27 cellular contexts compared by ENCODE assay signal in the genomic region with DNA sequence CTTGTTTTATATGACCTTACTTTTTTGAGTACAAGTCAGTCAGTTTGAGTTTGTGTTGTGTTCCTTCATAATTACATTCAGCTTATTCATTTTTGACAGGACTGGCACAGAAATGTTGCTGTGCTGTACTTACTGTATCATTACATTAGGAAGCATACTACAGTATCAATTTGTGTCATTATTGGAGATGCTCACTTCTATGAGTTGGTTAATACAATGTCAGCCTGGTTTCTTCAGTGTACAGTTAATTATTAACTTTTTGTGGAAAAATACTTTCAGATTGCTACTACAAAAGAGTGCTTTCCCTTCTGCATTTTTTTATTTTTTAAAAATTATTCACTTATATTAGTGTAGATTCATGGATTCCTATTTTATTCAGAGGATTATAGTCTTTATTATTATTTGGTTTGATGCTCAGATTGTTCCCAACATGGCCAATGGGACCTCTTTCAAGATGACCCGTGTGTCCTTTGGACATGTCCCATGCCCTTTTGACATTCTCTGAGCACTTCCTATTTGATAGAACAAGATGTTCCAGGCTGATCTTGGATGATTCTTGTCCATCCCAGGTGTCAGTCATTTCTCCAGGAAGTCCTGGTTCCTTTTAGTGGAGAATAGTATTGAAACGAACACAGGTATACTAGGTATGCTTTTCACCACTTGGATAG.
A peak's percentile ranks its signal among the peaks of the same experiment; 100 is the strongest.
DNase-seq lines count a peak whose midpoint lies in the region; ATAC-seq, FAIRE-seq and TF ChIP-seq lines count a peak whose summit lies in the region.
"Had no signal": no experiment of that assay in that cellular context is flagged by ENCODE, and none has a peak within 500 bp of the region (broad histone marks: within the 10 kb centered on the region; RNA-seq: fewer than 3 reads in every experiment).

No MANE protein-coding gene starts in this region.

- H3K27me3 Mint-ChIP-seq in activated CD8-positive, alpha-beta T cell treated with anti-CD3 and anti-CD28 coated beads, Interleukin-2, amount 10 ng/mL, durations not matched to agents 7 days and 5 days (ENCODE audit: low read depth): no peaks in the 10 kb centered on the region
- no peaks in the 10 kb centered on the region for H3K27me3 Mint-ChIP-seq in T-cell

- DNase-seq in GM10248 (ENCODE audit: extremely low spot score): peak; percentile 11
- no peak for DNase-seq in RCC 7860 (ENCODE audit: low spot score)
- peak in 1 of 3 donors; percentile 52 for DNase-seq in right lobe of liver
- DNase-seq in activated CD8-positive, alpha-beta T cell treated with anti-CD3 and anti-CD28 coated beads, Interleukin-2, amount 10 ng/mL, durations not matched to agents 7 days and 5 days: no peak
- DNase-seq in T-cell: no peak
- DNase-seq in NCI-H1694 treated with DMSO at 0.1 percent for 48 hours (lab: John Stamatoyannopoulos, UW): no peak
- DNase-seq: activated effector memory CD4-positive, alpha-beta T cell treated with anti-CD3 and anti-CD28 coated beads, Interleukin-2, amount 50 U/mL, for 16 hours; COR-L47; effector memory CD4-positive, alpha-beta T cell; foreskin fibroblast; H9; heart right ventricle; Karpas-422; left colon; NCI-H187; NCI-H526; nucleus accumbens; SJCRH30; stimulated activated CD4-positive, alpha-beta T cell treated with anti-CD3 and anti-CD28 coated beads, Interleukin-12 subunit alpha, Interleukin-12 subunit beta, amount 100 ng/mL, for 4 hours; stimulated activated CD4-positive, alpha-beta T cell treated with anti-CD3 and anti-CD28 coated beads, Interleukin-4, amount 100 ng/mL, for 24 hours; stimulated activated naive CD4-positive, alpha-beta T cell; T-helper 1 cell had no signal

- H3K9me3 ChIP-seq in right lobe of liver (no peaks in the 10 kb centered on the region), gastroesophageal sphincter (no peaks in the 10 kb centered on the region)
- H3K9me3 ChIP-seq: BLaER1 treated with 17β-estradiol and CSF1 and Interleukin-3, amounts not matched to agents 10 nM and 100 nM; heart right ventricle; right atrium auricular region; SJCRH30; thoracic aorta had no signal

- POLR2A ChIA-PET in GM10248 (lab: Yijun Ruan, JAX): no interaction called here
- POLR2A ChIA-PET in activated CD8-positive, alpha-beta T cell treated with anti-CD3 and anti-CD28 coated beads, Interleukin-2, amount 10 ng/mL, durations not matched to agents 7 days and 5 days (lab: Charles Lee): no interaction called here
- POLR2A ChIA-PET in T-cell (lab: Charles Lee): no interaction called here

- H3K27ac ChIP-seq in right lobe of liver: peak overlapping the region; percentile 37 to 91 (median 72)
- no peak overlapping the region for H3K27ac ChIP-seq in gastroesophageal sphincter
- H3K27ac ChIP-seq: BLaER1 treated with 17β-estradiol and CSF1 and Interleukin-3, amounts not matched to agents 10 nM and 100 nM; heart right ventricle; right atrium auricular region; SJCRH30 had no signal

- H3K9me3 Mint-ChIP-seq in activated CD8-positive, alpha-beta T cell treated with anti-CD3 and anti-CD28 coated beads, Interleukin-2, amount 10 ng/mL, durations not matched to agents 7 days and 5 days (ENCODE audit: insufficient read depth): no peaks in the 10 kb centered on the region
- H3K9me3 Mint-ChIP-seq in T-cell: no peaks in the 10 kb centered on the region
- H3K9me3 Mint-ChIP-seq: H9 had no signal

- peaks cover 37% of the 10 kb centered on the region for H3K36me3 Mint-ChIP-seq in activated CD8-positive, alpha-beta T cell treated with anti-CD3 and anti-CD28 coated beads, Interleukin-2, amount 10 ng/mL, durations not matched to agents 7 days and 5 days (ENCODE audit: low read depth)
- peaks cover 44% of the 10 kb centered on the region for H3K36me3 Mint-ChIP-seq in T-cell

- TF ChIP-seq CTCF in GM10248 (IDR thresholded peaks at IDR 0.05; ENCODE audit: control extremely low read depth, extremely low read depth, low read depth, missing control alignments) (no peak), right lobe of liver (IDR thresholded peaks at IDR 0.05) (no peak), gastroesophageal sphincter (IDR thresholded peaks at IDR 0.05) (no peak)

- TF ChIP-seq POLR2A in right lobe of liver (IDR thresholded peaks at IDR 0.05) (no peak), gastroesophageal sphincter (IDR thresholded peaks at IDR 0.05) (no peak)

- H3K4me3 Mint-ChIP-seq in activated CD8-positive, alpha-beta T cell treated with anti-CD3 and anti-CD28 coated beads, Interleukin-2, amount 10 ng/mL, durations not matched to agents 7 days and 5 days: no peak overlapping the region
- H3K4me3 Mint-ChIP-seq in T-cell: no peak overlapping the region
- H3K4me3 Mint-ChIP-seq: H9 had no signal

- FAIRE-seq in RCC 7860 (lab: Jason Lieb, UNC): peak; percentile 18

- ATAC-seq in GM21381 (IDR thresholded peaks at IDR 0.05; ENCODE audit: unreplicated experiment) (peak; percentile 46), right lobe of liver (peak; percentile 61 to 76 (median 70)), T-cell (replicated peaks in 1 of 4) (no peak), gastroesophageal sphincter (no peak)
- no peak for ATAC-seq in activated CD8-positive, alpha-beta T cell treated with anti-CD3 and anti-CD28 coated beads, Interleukin-2, amount 10 ng/mL, durations not matched to agents 7 days and 5 days
- ATAC-seq: heart right ventricle, left colon had no signal

- TF ChIP-seq EP300 in gastroesophageal sphincter (IDR thresholded peaks at IDR 0.05): no peak

- no peaks in the 10 kb centered on the region for H3K4me1 Mint-ChIP-seq in activated CD8-positive, alpha-beta T cell treated with anti-CD3 and anti-CD28 coated beads, Interleukin-2, amount 10 ng/mL, durations not matched to agents 7 days and 5 days (ENCODE audit: low read depth)
- H3K4me1 Mint-ChIP-seq in T-cell: no peaks in the 10 kb centered on the region
- H3K4me1 Mint-ChIP-seq: H9 had no signal

- peak overlapping the region in 1 of 3 donors; percentile 1 for H3K4me3 ChIP-seq in right lobe of liver
- no peak overlapping the region for H3K4me3 ChIP-seq in gastroesophageal sphincter
- H3K4me3 ChIP-seq: BLaER1 treated with 17β-estradiol and CSF1 and Interleukin-3, amounts not matched to agents 10 nM and 100 nM; heart right ventricle; right atrium auricular region; SJCRH30; thoracic aorta had no signal

- H3K36me3 ChIP-seq in right lobe of liver: peaks cover 0 to 4% (median 2%) of the 10 kb centered on the region in 4 donors
- H3K36me3 ChIP-seq in gastroesophageal sphincter: peaks cover 0 to 65% of the 10 kb centered on the region in 2 donors
- H3K36me3 ChIP-seq: thoracic aorta had no signal

- peaks cover 0 to 32% (median 11%) of the 10 kb centered on the region in 4 donors for H3K4me1 ChIP-seq in right lobe of liver
- H3K4me1 ChIP-seq in gastroesophageal sphincter: peaks cover 0 to 13% (median 3%) of the 10 kb centered on the region in 3 donors

- no peak overlapping the region for H3K27ac Mint-ChIP-seq in activated CD8-positive, alpha-beta T cell treated with anti-CD3 and anti-CD28 coated beads, Interleukin-2, amount 10 ng/mL, durations not matched to agents 7 days and 5 days
- H3K27ac Mint-ChIP-seq in T-cell: no peak overlapping the region
- H3K27ac Mint-ChIP-seq: H9 had no signal

- H3K27me3 ChIP-seq in right lobe of liver (no peaks in the 10 kb centered on the region), gastroesophageal sphincter (no peaks in the 10 kb centered on the region)
- H3K27me3 ChIP-seq: BLaER1 treated with 17β-estradiol and CSF1 and Interleukin-3, amounts not matched to agents 10 nM and 100 nM; heart right ventricle; right atrium auricular region; SJCRH30 had no signal

- CTCF ChIA-PET in GM10248 (lab: Yijun Ruan, JAX): no interaction called here
- CTCF ChIA-PET in activated CD8-positive, alpha-beta T cell treated with anti-CD3 and anti-CD28 coated beads, Interleukin-2, amount 10 ng/mL, durations not matched to agents 7 days and 5 days (lab: Charles Lee): no interaction called here
- CTCF ChIA-PET in T-cell (lab: Charles Lee): no interaction called here

- intact Hi-C loops in right lobe of liver (cut with DNase I): no loop called here

- WGBS in right lobe of liver (ENCODE audit: insufficient coverage, low coverage, low lambda C conversion rate, missing lambda C conversion rate): 35% methylated on average over 2 of the region's 2 CpGs
- 87 to 100% methylated on average over 2 of the region's 2 CpGs for WGBS in gastroesophageal sphincter (ENCODE audit: low coverage in 1 of 2), 2 donors

Comparison
In these comparisons a context has a peak if more than half of its experiments do, and no peak if none do; other contexts are left out.
1. ATAC-seq: peak in GM21381 (single experiment) and right lobe of liver (4 of 4); none in activated CD8-positive, alpha-beta T cell treated with anti-CD3 and anti-CD28 coated beads, Interleukin-2, amount 10 ng/mL, durations not matched to agents 7 days and 5 days (single experiment), T-cell (0 of 4) and gastroesophageal sphincter (single experiment).
2. H3K27ac ChIP-seq: peak in right lobe of liver (3 of 3); none in gastroesophageal sphincter (0 of 4).